1 cellular context compared by ENCODE assay signal in genomic region chr10:112274831-112275230, GRCh38.
TF ChIP-seq lines count a peak whose summit lies in the region.

No MANE protein-coding gene starts in this region.

TF ChIP-seq in HepG2, 621 proteins besides CTCF, POLR2A, EP300 and RAD21 (continued from another document):
- no peak for TF ChIP-seq KIAA2018 (CRISPR knock-in tag; IDR thresholded peaks at IDR 0.05; ENCODE audit: borderline replicate concordance)
- TF ChIP-seq MAX (IDR thresholded peaks at IDR 0.05): 0 out of 2 replicates have a peak, but pooled peaks have one; percentile 29
- TF ChIP-seq FOSL1 (CRISPR knock-in tag; IDR thresholded peaks at IDR 0.05; ENCODE audit: borderline replicate concordance): no peak
- TF ChIP-seq, protein P1, sequence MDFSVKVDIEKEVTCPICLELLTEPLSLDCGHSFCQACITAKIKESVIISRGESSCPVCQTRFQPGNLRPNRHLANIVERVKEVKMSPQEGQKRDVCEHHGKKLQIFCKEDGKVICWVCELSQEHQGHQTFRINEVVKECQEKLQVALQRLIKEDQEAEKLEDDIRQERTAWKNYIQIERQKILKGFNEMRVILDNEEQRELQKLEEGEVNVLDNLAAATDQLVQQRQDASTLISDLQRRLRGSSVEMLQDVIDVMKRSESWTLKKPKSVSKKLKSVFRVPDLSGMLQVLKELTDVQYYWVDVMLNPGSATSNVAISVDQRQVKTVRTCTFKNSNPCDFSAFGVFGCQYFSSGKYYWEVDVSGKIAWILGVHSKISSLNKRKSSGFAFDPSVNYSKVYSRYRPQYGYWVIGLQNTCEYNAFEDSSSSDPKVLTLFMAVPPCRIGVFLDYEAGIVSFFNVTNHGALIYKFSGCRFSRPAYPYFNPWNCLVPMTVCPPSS (IDR thresholded peaks at IDR 0.05): no peak
- TF ChIP-seq, protein P2, sequence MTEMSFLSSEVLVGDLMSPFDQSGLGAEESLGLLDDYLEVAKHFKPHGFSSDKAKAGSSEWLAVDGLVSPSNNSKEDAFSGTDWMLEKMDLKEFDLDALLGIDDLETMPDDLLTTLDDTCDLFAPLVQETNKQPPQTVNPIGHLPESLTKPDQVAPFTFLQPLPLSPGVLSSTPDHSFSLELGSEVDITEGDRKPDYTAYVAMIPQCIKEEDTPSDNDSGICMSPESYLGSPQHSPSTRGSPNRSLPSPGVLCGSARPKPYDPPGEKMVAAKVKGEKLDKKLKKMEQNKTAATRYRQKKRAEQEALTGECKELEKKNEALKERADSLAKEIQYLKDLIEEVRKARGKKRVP (CRISPR knock-in tag; IDR thresholded peaks at IDR 0.05): 0 out of 4 replicates have a peak, but pooled peaks of 1 of the 2 experiments have one; percentile 27
- peak; percentile 40; the same call in 1 of the 2 replicates for TF ChIP-seq CCDC6 (CRISPR knock-in tag; IDR thresholded peaks at IDR 0.05)
- no peak for TF ChIP-seq ZNF749 (CRISPR knock-in tag; IDR thresholded peaks at IDR 0.05; ENCODE audit: borderline replicate concordance)
- TF ChIP-seq KDM1A (CRISPR knock-in tag; IDR thresholded peaks at IDR 0.05): 0 out of 2 replicates have a peak, but pooled peaks have one; percentile 17
- no peak for TF ChIP-seq ETV6 (CRISPR knock-in tag; conservative IDR thresholded peaks at IDR 0.05)
- 0 out of 2 replicates have a peak, but pooled peaks have one; percentile 37 for TF ChIP-seq ZNF747 (CRISPR knock-in tag; IDR thresholded peaks at IDR 0.05; ENCODE audit: borderline replicate concordance)
- peak; percentile 15 for TF ChIP-seq YY1 (IDR thresholded peaks at IDR 0.05; ENCODE audit: insufficient read depth, insufficient replicate concordance, low read depth, low read length)
- no peak for TF ChIP-seq CEBPB (IDR thresholded peaks at IDR 0.05; ENCODE audit: borderline replicate concordance, low read depth, low read length)
